1 cellular context compared by ENCODE assay signal in the genomic region with DNA sequence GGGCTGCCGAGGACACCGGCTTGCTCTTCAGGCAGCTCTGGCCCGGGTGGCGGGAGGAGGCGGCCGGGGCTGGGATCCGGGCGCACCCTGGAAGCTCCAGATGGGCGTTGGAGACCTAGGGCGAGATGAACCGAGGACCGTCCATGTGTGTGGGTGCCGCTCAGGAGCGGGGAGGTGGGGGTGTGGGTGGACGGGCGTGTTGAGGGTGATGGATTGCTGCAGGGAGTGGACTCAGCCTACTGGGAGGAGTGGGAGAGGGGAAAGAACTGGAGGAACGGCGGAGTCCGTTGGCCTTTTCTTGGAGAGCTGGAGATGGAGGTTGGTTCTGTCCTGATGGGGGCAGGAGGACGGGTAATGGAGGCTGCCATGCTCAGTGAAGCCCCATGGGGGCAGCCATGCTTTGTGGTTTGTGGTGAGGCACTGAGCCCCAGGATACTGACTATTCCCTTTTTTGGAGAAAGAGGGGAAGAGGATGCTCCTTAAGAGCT.
A peak's percentile ranks its signal among the peaks of the same experiment; 100 is the strongest.
TF ChIP-seq lines count a peak whose summit lies in the region.

No MANE protein-coding gene starts in this region.

TF ChIP-seq in GM23338, 12 proteins besides CTCF, POLR2A, EP300 and RAD21:
- TF ChIP-seq, protein P1, sequence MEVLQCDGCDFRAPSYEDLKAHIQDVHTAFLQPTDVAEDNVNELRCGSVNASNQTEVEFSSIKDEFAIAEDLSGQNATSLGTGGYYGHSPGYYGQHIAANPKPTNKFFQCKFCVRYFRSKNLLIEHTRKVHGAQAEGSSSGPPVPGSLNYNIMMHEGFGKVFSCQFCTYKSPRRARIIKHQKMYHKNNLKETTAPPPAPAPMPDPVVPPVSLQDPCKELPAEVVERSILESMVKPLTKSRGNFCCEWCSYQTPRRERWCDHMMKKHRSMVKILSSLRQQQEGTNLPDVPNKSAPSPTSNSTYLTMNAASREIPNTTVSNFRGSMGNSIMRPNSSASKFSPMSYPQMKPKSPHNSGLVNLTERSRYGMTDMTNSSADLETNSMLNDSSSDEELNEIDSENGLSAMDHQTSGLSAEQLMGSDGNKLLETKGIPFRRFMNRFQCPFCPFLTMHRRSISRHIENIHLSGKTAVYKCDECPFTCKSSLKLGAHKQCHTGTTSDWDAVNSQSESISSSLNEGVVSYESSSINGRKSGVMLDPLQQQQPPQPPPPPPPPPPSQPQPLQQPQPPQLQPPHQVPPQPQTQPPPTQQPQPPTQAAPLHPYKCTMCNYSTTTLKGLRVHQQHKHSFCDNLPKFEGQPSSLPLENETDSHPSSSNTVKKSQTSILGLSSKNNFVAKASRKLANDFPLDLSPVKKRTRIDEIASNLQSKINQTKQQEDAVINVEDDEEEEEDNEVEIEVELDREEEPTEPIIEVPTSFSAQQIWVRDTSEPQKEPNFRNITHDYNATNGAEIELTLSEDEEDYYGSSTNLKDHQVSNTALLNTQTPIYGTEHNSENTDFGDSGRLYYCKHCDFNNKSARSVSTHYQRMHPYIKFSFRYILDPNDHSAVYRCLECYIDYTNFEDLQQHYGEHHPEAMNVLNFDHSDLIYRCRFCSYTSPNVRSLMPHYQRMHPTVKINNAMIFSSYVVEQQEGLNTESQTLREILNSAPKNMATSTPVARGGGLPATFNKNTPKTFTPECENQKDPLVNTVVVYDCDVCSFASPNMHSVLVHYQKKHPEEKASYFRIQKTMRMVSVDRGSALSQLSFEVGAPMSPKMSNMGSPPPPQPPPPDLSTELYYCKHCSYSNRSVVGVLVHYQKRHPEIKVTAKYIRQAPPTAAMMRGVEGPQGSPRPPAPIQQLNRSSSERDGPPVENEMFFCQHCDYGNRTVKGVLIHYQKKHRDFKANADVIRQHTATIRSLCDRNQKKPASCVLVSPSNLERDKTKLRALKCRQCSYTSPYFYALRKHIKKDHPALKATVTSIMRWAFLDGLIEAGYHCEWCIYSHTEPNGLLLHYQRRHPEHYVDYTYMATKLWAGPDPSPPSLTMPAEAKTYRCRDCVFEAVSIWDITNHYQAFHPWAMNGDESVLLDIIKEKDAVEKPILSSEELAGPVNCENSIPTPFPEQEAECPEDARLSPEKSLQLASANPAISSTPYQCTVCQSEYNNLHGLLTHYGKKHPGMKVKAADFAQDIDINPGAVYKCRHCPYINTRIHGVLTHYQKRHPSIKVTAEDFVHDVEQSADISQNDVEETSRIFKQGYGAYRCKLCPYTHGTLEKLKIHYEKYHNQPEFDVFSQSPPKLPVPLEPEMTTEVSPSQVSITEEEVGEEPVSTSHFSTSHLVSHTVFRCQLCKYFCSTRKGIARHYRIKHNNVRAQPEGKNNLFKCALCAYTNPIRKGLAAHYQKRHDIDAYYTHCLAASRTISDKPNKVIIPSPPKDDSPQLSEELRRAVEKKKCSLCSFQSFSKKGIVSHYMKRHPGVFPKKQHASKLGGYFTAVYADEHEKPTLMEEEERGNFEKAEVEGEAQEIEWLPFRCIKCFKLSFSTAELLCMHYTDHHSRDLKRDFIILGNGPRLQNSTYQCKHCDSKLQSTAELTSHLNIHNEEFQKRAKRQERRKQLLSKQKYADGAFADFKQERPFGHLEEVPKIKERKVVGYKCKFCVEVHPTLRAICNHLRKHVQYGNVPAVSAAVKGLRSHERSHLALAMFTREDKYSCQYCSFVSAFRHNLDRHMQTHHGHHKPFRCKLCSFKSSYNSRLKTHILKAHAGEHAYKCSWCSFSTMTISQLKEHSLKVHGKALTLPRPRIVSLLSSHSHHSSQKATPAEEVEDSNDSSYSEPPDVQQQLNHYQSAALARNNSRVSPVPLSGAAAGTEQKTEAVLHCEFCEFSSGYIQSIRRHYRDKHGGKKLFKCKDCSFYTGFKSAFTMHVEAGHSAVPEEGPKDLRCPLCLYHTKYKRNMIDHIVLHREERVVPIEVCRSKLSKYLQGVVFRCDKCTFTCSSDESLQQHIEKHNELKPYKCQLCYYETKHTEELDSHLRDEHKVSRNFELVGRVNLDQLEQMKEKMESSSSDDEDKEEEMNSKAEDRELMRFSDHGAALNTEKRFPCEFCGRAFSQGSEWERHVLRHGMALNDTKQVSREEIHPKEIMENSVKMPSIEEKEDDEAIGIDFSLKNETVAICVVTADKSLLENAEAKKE (CRISPR knock-in tag; IDR thresholded peaks at IDR 0.05), result 0 out of 2 replicates have a peak, but pooled peaks have one; percentile 16
- TF ChIP-seq ZNF331 (CRISPR knock-in tag; IDR thresholded peaks at IDR 0.05; ENCODE audit: low read depth) (no peak), EZH2 (IDR thresholded peaks at IDR 0.05; ENCODE audit: low read depth, unreplicated experiment) (peak; percentile 24)
